Comparison of ENCODE assay signal across 14 cellular contexts in the genomic region with DNA sequence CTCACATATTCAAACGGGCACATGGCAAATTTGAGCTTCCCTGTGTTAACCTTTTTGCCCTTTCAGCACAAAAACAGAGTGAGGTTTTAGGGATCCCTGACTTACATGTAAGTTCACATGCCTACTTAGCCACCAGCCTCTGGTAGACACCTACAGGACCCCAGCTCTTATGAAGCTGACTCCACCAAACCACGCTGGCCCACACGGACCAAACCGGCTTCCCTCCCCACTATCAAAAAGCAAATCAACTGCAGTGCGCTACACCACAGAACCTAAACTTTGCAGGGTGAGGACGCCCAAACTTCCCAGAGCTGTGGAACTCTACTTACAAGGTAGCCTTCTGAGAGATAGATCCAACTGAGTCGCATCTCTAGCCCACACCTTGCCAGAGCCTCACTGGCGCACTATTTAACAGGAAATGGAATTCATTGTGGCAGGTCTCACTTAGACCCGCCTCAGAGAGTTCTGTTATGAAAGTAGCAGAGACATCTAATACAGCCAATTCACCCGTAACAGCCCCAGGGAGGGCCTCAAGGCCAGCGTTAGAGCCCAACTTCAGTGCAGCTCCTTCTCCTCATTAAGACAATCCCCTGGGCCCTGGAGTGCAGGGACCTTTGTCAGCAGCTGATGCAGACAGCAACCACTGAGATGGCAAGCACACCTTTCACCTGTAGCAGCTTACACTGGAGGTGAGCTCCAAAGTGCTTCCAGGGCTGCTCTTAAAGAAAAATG. TPM values are rescaled to one million over a fixed set of nuclear protein-coding genes. Genes with fewer than 3 reads are reported as not detected.
DNase-seq lines count a peak whose midpoint lies in the region; ATAC-seq and TF ChIP-seq lines count a peak whose summit lies in the region.
"Had no signal": no experiment of that assay in that cellular context is flagged by ENCODE, and none has a peak within 500 bp of the region (broad histone marks: within the 10 kb centered on the region; RNA-seq: fewer than 3 reads in every experiment).

No MANE protein-coding gene starts in this region.

- H3K27me3 ChIP-seq in CD8-positive, alpha-beta T cell (ENCODE audit: insufficient read depth, low read length): no peaks in the 10 kb centered on the region
- no peaks in the 10 kb centered on the region for H3K27me3 ChIP-seq in dorsolateral prefrontal cortex
- H3K27me3 ChIP-seq in aorta (ENCODE audit: control insufficient read depth in 1 of 2, insufficient read depth in 2 of 2, low read length in 1 of 2): no peaks in the 10 kb centered on the region

- no peaks in the 10 kb centered on the region for H3K9me3 Mint-ChIP-seq in CD8-positive, alpha-beta T cell
- H3K9me3 Mint-ChIP-seq in osteocyte (ENCODE audit: unreplicated experiment): no peaks in the 10 kb centered on the region

- H3K4me3 ChIP-seq in CD8-positive, alpha-beta T cell (ENCODE audit: low read depth, low read length): no peak overlapping the region
- H3K4me3 ChIP-seq in dorsolateral prefrontal cortex (no peak overlapping the region), aorta (ENCODE audit: low read length in 2 of 2) (no peak overlapping the region)
- H3K4me3 ChIP-seq: HAP-1 had no signal

- WGBS in aorta, 2 donors: 84 to 85% methylated on average over 11 of the region's 11 CpGs

- no peak for ATAC-seq in CD8-positive, alpha-beta T cell
- ATAC-seq in aorta (ENCODE audit: low FRiP score) (no peak), GM18505 (IDR thresholded peaks at IDR 0.05; ENCODE audit: unreplicated experiment) (no peak)
- ATAC-seq: sciatic nerve had no signal

- POLR2A ChIA-PET in CD8-positive, alpha-beta T cell (lab: Charles Lee): interaction anchor here (0.6 to 0.9 kb wide), 2 partner anchors 10 to 449 kb away, joined by 3 read pairs; no protein-coding TSS in a partner anchor
- POLR2A ChIA-PET in RWPE1 (lab: Yijun Ruan, JAX; ENCODE audit: low non-redundant PET): no interaction called here

- H3K27ac ChIP-seq in CD8-positive, alpha-beta T cell (ENCODE audit: low read depth, low read length): no peak overlapping the region
- H3K27ac ChIP-seq in RWPE1: peak overlapping the region; percentile 13; the same call in 1 of the 2 replicates
- peak overlapping the region in 58 of 59 donors; percentile 3 to 91 (median 80) for H3K27ac ChIP-seq in dorsolateral prefrontal cortex
- no peak overlapping the region for H3K27ac ChIP-seq in aorta (ENCODE audit: low read depth in 1 of 2, low read length in 2 of 2)

- DNase-seq in CD8-positive, alpha-beta T cell: no peak
- DNase-seq in RWPE1 (ENCODE audit: low spot score): no peak
- DNase-seq in dorsolateral prefrontal cortex: peak in 2 of 10 donors; percentile 8 to 22
- peak; percentile 54 for DNase-seq in osteocyte (ENCODE audit: extremely low spot score, unreplicated experiment)
- no peak for DNase-seq in aorta
- DNase-seq in NCI-H2029 treated with DMSO at 0.1 percent for 48 hours (lab: John Stamatoyannopoulos, UW): no peak
- DNase-seq: activated T-cell treated with anti-CD3 and anti-CD28 coated beads, Interleukin-2, amount 50 U/mL, for 1 hour; COR-L47; kidney; NCI-H2081 treated with DMSO at 0.1 percent for 48 hours; SHP77 treated with DMSO at 0.1 percent for 48 hours had no signal

- H3K4me3 Mint-ChIP-seq in CD8-positive, alpha-beta T cell: no peak overlapping the region
- no peak overlapping the region for H3K4me3 Mint-ChIP-seq in osteocyte (ENCODE audit: unreplicated experiment)

- peaks cover 26% of the 10 kb centered on the region for H3K36me3 ChIP-seq in CD8-positive, alpha-beta T cell (ENCODE audit: insufficient read depth, low read length)
- H3K36me3 ChIP-seq in aorta (ENCODE audit: control insufficient read depth in 1 of 2, insufficient read depth in 2 of 2, low read length in 1 of 2): peaks cover 0 to 8% of the 10 kb centered on the region in 2 donors

- intact Hi-C loops in CD8-positive, alpha-beta T cell (cut with DNase I, micrococcal nuclease): loop anchor here in 1 of 2 experiments (5.0 kb wide), 1 partner anchor 123 kb away; no protein-coding TSS in a partner anchor
- intact Hi-C loops in dorsolateral prefrontal cortex (cut with DNase I): loop anchor here in 1 of 2 donors (5.0 to 10.0 kb wide), 2 partner anchors 147 to 220 kb away; no protein-coding TSS in a partner anchor
- intact Hi-C loops in aorta (cut with DNase I): loop anchor here in 1 of 2 donors (5.0 kb wide), 1 partner anchor 123 kb away; no protein-coding TSS in a partner anchor

- H3K36me3 Mint-ChIP-seq in CD8-positive, alpha-beta T cell: peaks cover 63% of the 10 kb centered on the region
- peaks cover 50% of the 10 kb centered on the region for H3K36me3 Mint-ChIP-seq in osteocyte (ENCODE audit: unreplicated experiment)

- no peaks in the 10 kb centered on the region for H3K27me3 Mint-ChIP-seq in CD8-positive, alpha-beta T cell (ENCODE audit: low read depth)
- no peaks in the 10 kb centered on the region for H3K27me3 Mint-ChIP-seq in osteocyte (ENCODE audit: unreplicated experiment)

- H3K4me1 Mint-ChIP-seq in CD8-positive, alpha-beta T cell (ENCODE audit: low read depth): peaks cover 14% of the 10 kb centered on the region
- peaks cover 34% of the 10 kb centered on the region for H3K4me1 Mint-ChIP-seq in osteocyte (ENCODE audit: unreplicated experiment)

- no peak for TF ChIP-seq POLR2A in GM18505 (IDR thresholded peaks at IDR 0.05; ENCODE audit: borderline replicate concordance, extremely low read depth, insufficient read depth, insufficient read length)

- H3K9me3 ChIP-seq in CD8-positive, alpha-beta T cell (ENCODE audit: low read length): no peaks in the 10 kb centered on the region
- H3K9me3 ChIP-seq in aorta (ENCODE audit: control insufficient read depth, low read length): no peaks in the 10 kb centered on the region
- H3K9me3 ChIP-seq: HAP-1 had no signal

- no peak for TF ChIP-seq CTCF in CD8-positive, alpha-beta T cell (IDR thresholded peaks at IDR 0.05)
- TF ChIP-seq CTCF in RWPE1 (conservative IDR thresholded peaks at IDR 0.05; ENCODE audit: low read depth) (no peak), dorsolateral prefrontal cortex (IDR thresholded peaks at IDR 0.05 in 54 of 56, conservative IDR thresholded peaks at IDR 0.05 in 2 of 56; ENCODE audit: low read depth in 1 of 56, partially characterized antibody in 56 of 56) (no peak), osteocyte (IDR thresholded peaks at IDR 0.05) (no peak)

- CTCF ChIA-PET in CD8-positive, alpha-beta T cell (lab: Charles Lee): interaction anchor here (1.0 to 28.0 kb wide), 3 partner anchors 52 to 220 kb away, joined by 3 to 1191 read pairs (median 3); a partner anchor contains a TSS
- CTCF ChIA-PET in RWPE1 (lab: Yijun Ruan, JAX): interaction anchor here (0.6 to 1.8 kb wide), 4 partner anchors 13 to 1692 kb away, joined by 3 to 5 read pairs (median 4); no protein-coding TSS in a partner anchor

- H3K27ac Mint-ChIP-seq in CD8-positive, alpha-beta T cell: peak overlapping the region; percentile 49
- H3K27ac Mint-ChIP-seq in osteocyte (ENCODE audit: unreplicated experiment): peak overlapping the region; percentile 67

- H3K4me1 ChIP-seq in CD8-positive, alpha-beta T cell (ENCODE audit: insufficient read depth, low read length): no peaks in the 10 kb centered on the region
- H3K4me1 ChIP-seq in aorta (ENCODE audit: control insufficient read depth in 1 of 2, insufficient read depth in 2 of 2, low read length in 2 of 2): no peaks in the 10 kb centered on the region
- H3K4me1 ChIP-seq: HAP-1 had no signal

RNA-seq across cellular contexts. Expression of a gene that starts 49.2 kb away (rescaled TPM):
- 10 to 100 TPM; 48.7 to 48.8 TPM for total RNA-seq in CD8-positive, alpha-beta T cell
- total RNA-seq in dorsolateral prefrontal cortex: 10 to 100 TPM in 116 of 120 experiments, 1 to 10 TPM in 4; 8.5 to 28.7 (median 14.8) TPM
- total RNA-seq in osteocyte: 36.4 and 37.4 TPM in 2 replicates
- total RNA-seq in aorta: 10 to 100 TPM; 34.4 to 45.5 TPM
- polyA plus RNA-seq in aorta: 10 to 100 TPM; 11.4 to 12.6 TPM

Comparison
In these comparisons a context has a peak if more than half of its experiments do, and no peak if none do; other contexts are left out.
1. H3K27ac ChIP-seq: peak in RWPE1 (single experiment) and dorsolateral prefrontal cortex (58 of 59); none in CD8-positive, alpha-beta T cell (single experiment) and aorta (0 of 2).